17 cellular contexts compared by ENCODE assay signal in genomic region chr6:3489032-3489757, GRCh38. TPM values are rescaled to one million over a fixed set of nuclear protein-coding genes. Genes with fewer than 3 reads are reported as not detected.
A peak's percentile ranks its signal among the peaks of the same experiment; 100 is the strongest.
DNase-seq lines count a peak whose midpoint lies in the region; TF ChIP-seq lines count a peak whose summit lies in the region.
"Had no signal": no experiment of that assay in that cellular context is flagged by ENCODE, and none has a peak within 500 bp of the region (broad histone marks: within the 10 kb centered on the region; RNA-seq: fewer than 3 reads in every experiment).

No MANE protein-coding gene starts in this region.

- no peak for TF ChIP-seq POLR2A in adrenal gland (IDR thresholded peaks at IDR 0.05)

- intact Hi-C loops in adrenal gland (cut with DNase I): no loop called here

- H3K9me3 ChIP-seq in adrenal gland (replicated peaks in 1 of 3): no peaks in the 10 kb centered on the region

- H3K4me1 ChIP-seq in adrenal gland (replicated peaks in 1 of 2): no peaks in the 10 kb centered on the region

- 68 to 83% (median 69%) methylated on average over 7 of the region's 7 CpGs for WGBS in adrenal gland, 4 donors

- H3K36me3 ChIP-seq in brain microvascular endothelial cell (replicated peaks) (no peaks in the 10 kb centered on the region), adrenal gland (replicated peaks in 1 of 2) (no peaks in the 10 kb centered on the region)

- in situ Hi-C loops in brain microvascular endothelial cell (cut with HindIII; ENCODE audit: low pct_ligation_motif_present, low sequenced_read_pairs): no loop called here

- peak; percentile 76 for DNase-seq in A172 (ENCODE audit: low spot score)
- DNase-seq in HT1080 (ENCODE audit: low read depth): peak; percentile 56
- DNase-seq in brain microvascular endothelial cell: peak; percentile 39
- peak; percentile 46 for DNase-seq in medulla oblongata (ENCODE audit: extremely low spot score)
- no peak for DNase-seq in adrenal gland
- no peak for DNase-seq in T1000 (lab: John Stamatoyannopoulos, UW)
- no peak for DNase-seq in stimulated activated naive CD4-positive, alpha-beta T cell (lab: John Stamatoyannopoulos, UW)
- DNase-seq in NCI-H2227 treated with DMSO at 0.1 percent for 48 hours (lab: John Stamatoyannopoulos, UW): no peak
- DNase-seq: activated CD4-positive, CD25-positive, alpha-beta regulatory T cell treated with anti-CD3 and anti-CD28 coated beads, Interleukin-2, amount 50 U/mL, for 72 hours; activated CD8-positive, alpha-beta memory T cell treated with anti-CD3 and anti-CD28 coated beads, Interleukin-2, amount 50 U/mL, for 48 hours; NCI-H1105; NCI-H226; nucleus accumbens; stimulated activated CD4-positive, alpha-beta T cell treated with anti-CD3 and anti-CD28 coated beads, Interleukin-12 subunit alpha, Interleukin-12 subunit beta, amount 100 ng/mL, for 4 hours; SW 1271 had no signal

- TF ChIP-seq CTCF in brain microvascular endothelial cell (IDR thresholded peaks at IDR 0.05; ENCODE audit: low read depth, low read length, missing control alignments) (no peak), adrenal gland (IDR thresholded peaks at IDR 0.05) (no peak)

- H3K27me3 ChIP-seq in brain microvascular endothelial cell (replicated peaks): no peaks in the 10 kb centered on the region
- H3K27me3 ChIP-seq in adrenal gland: no peaks in the 10 kb centered on the region

- no peak overlapping the region for H3K4me3 ChIP-seq in brain microvascular endothelial cell (ENCODE audit: low read depth, low read length)
- no peak overlapping the region for H3K4me3 ChIP-seq in adrenal gland
- H3K4me3 ChIP-seq: lung had no signal

- H3K27ac ChIP-seq in brain microvascular endothelial cell (peak overlapping the region; percentile 1), adrenal gland (no peak overlapping the region)

RNA-seq across cellular contexts. Expression of gene SLC22A23, which starts 32.3 kb away (rescaled TPM):
- total RNA-seq in A172 (2014; rRNA removed; shearing (Covaris generic)): 6.5 and 8.2 TPM in 2 replicates
- total RNA-seq in HT1080 (2014; rRNA removed; shearing (Covaris generic)): 3.3 and 3.9 TPM in 2 replicates
- polyA plus RNA-seq in HT1080 (2015; cell fraction: cytosol; rRNA removed): 3.5 and 3.6 TPM in 2 replicates
- 3.5 and 6.4 TPM in 2 replicates for polyA plus RNA-seq in HT1080 (2015; cell fraction: nucleus; rRNA removed)
- 10 to 100 TPM in 3 of 8 donors, 1 to 10 TPM in 5; 4.0 to 18.5 (median 7.1) TPM for total RNA-seq in adrenal gland
- 1 to 10 TPM; 2.3 to 2.7 (median 2.5) TPM for polyA plus RNA-seq in adrenal gland
- polyA plus RNA-seq: AG04450 had no signal

Comparison
In these comparisons a context has a peak if more than half of its experiments do, and no peak if none do; other contexts are left out.
1. DNase-seq: peak in A172 (single experiment), HT1080 (single experiment), brain microvascular endothelial cell (single experiment) and medulla oblongata (single experiment); none in adrenal gland (0 of 7), T1000 (single experiment), stimulated activated naive CD4-positive, alpha-beta T cell (0 of 6) and NCI-H2227 treated with DMSO at 0.1 percent for 48 hours (single experiment).